8 cellular contexts compared by ENCODE assay signal in genomic region chr1:149927535-149928387, GRCh38.
DNase-seq lines count a peak whose midpoint lies in the region; ATAC-seq and TF ChIP-seq lines count a peak whose summit lies in the region.

Gene SF3B4 (minus strand): TSS chr1:149927803. CDS start chr1:149927759, 44 bp downstream.

- H3K4me1 Mint-ChIP-seq in central memory CD8-positive, alpha-beta T cell = peaks cover 49% of the 10 kb centered on the region

- peak within 1 kb of the TSS; percentile 96 for H3K4me3 Mint-ChIP-seq in central memory CD8-positive, alpha-beta T cell

- no peaks in the 10 kb centered on the region for H3K9me3 Mint-ChIP-seq in central memory CD8-positive, alpha-beta T cell

- TF ChIP-seq POLR2A in GM19099 (IDR thresholded peaks at IDR 0.05; ENCODE audit: extremely low read depth, insufficient read length, low read depth) = peak; percentile 95

- H3K36me3 Mint-ChIP-seq in central memory CD8-positive, alpha-beta T cell (ENCODE audit: insufficient read depth) = peaks cover 30% of the 10 kb centered on the region

- ATAC-seq in HG03378 (IDR thresholded peaks at IDR 0.05; ENCODE audit: unreplicated experiment) = peak; percentile 77
- ATAC-seq in activated CD4-positive, CD25-positive, alpha-beta regulatory T cell treated with anti-CD3 and anti-CD28 coated beads, Interleukin-2, amount 50 U/mL, for 24 hours = peak; percentile 99
- peak; percentile 94 for ATAC-seq in central memory CD8-positive, alpha-beta T cell (replicated peaks; ENCODE audit: extremely low read depth, poor library complexity, severe bottlenecking)

- DNase-seq in AML-193 (lab: John Stamatoyannopoulos, UW) (peak; percentile 93), NCI-H446 treated with DMSO at 0.1 percent for 48 hours (lab: John Stamatoyannopoulos, UW) (peak; percentile 92), islet precursor cell (peak; percentile 97)
- peak; percentile 88 to 94 for DNase-seq in central memory CD8-positive, alpha-beta T cell (ENCODE audit: low spot score in 2 of 2)
- peak; percentile 92 for DNase-seq in stimulated activated CD4-positive, alpha-beta T cell treated with anti-CD3 and anti-CD28 coated beads, Interleukin-12 subunit alpha, Interleukin-12 subunit beta, amount 100 ng/mL, for 4 hours

- peak within 1 kb of the TSS; percentile 93 for H3K27ac Mint-ChIP-seq in central memory CD8-positive, alpha-beta T cell (ENCODE audit: low read depth)

- H3K27me3 Mint-ChIP-seq in central memory CD8-positive, alpha-beta T cell = peaks cover 16% of the 10 kb centered on the region

Comparison
In these comparisons a context has a peak if more than half of its experiments do, and no peak if none do; other contexts are left out.
1. Peak in every context shown above with its lines: DNase-seq and ATAC-seq.